Comparison of ENCODE assay signal across 10 cellular contexts in the genomic region with DNA sequence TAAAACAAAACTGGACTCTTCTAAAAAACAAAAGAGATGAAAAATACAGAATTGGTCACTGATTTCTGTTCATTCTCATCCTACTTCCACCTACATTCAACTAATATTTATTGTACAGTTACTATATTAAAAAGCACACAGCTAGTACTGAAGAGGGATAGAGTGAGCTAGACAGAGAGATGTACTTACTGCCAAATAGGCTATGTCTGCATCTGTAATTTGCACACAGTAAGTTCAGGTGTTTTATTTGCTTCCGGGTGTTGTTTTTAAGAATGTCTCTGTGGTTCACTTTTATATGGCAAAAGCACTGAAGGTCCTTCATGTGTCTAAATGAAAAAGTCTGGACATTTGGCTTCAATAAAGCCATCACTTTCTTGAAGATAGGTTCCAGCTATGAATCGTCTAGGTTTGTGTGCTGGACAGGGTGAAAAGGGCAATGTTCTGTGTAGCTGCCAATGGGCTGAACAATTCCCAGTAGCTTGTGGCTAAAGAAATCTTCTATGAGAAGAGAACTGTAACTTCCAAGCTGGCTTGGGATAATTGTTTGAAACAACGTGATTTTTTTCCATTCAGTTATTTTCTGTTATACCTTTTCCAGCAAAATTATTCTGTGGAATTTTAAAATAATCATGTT. TPM values are rescaled to one million over a fixed set of nuclear protein-coding genes. Genes with fewer than 3 reads are reported as not detected.
A peak's percentile ranks its signal among the peaks of the same experiment; 100 is the strongest.
DNase-seq lines count a peak whose midpoint lies in the region; ATAC-seq and TF ChIP-seq lines count a peak whose summit lies in the region.
"Had no signal": no experiment of that assay in that cellular context is flagged by ENCODE, and none has a peak within 500 bp of the region (broad histone marks: within the 10 kb centered on the region; RNA-seq: fewer than 3 reads in every experiment).

No MANE protein-coding gene starts in this region.

- DNase-seq in GM23248 (peak; percentile 70), cardiac fibroblast (ENCODE audit: low read depth in 2 of 2) (peak; percentile 69 to 79), iris pigment epithelial cell (ENCODE audit: low read depth) (peak; percentile 85), stomach (no peak), SK-N-SH (no peak)
- DNase-seq in activated CD4-positive, alpha-beta T cell treated with anti-CD3 and anti-CD28 coated beads, Interleukin-2, amount 10 ng/mL, durations not matched to agents 7 days and 5 days, result no peak
- DNase-seq: NCI-H524 had no signal

- H3K79me2 ChIP-seq in GM23248 (ENCODE audit: insufficient read depth), result peaks cover 53% of the 10 kb centered on the region
- no peaks in the 10 kb centered on the region for H3K79me2 ChIP-seq in SK-N-SH (ENCODE audit: insufficient read depth)

- H2AFZ ChIP-seq in GM23248, result no peak overlapping the region
- no peak overlapping the region for H2AFZ ChIP-seq in SK-N-SH (ENCODE audit: low read depth)

- H3K27me3 Mint-ChIP-seq in activated CD4-positive, alpha-beta T cell treated with anti-CD3 and anti-CD28 coated beads, Interleukin-2, amount 10 ng/mL, durations not matched to agents 7 days and 5 days, result peaks cover 2% of the 10 kb centered on the region
- H3K27me3 Mint-ChIP-seq: activated T-helper 17 cell treated with anti-CD3 and anti-CD28 coated beads, Interleukin-2, amount 50 U/mL, for 72 hours had no signal

- H3K27me3 ChIP-seq in GM23248 (replicated peaks; ENCODE audit: insufficient read depth) (no peaks in the 10 kb centered on the region), stomach (no peaks in the 10 kb centered on the region), SK-N-SH (ENCODE audit: insufficient read depth) (no peaks in the 10 kb centered on the region; the same call in 1 of the 2 replicates)

- intact Hi-C loops in stomach (cut with DNase I; ENCODE audit: low total_unique reads), result no loop called here

- H3K4me1 Mint-ChIP-seq in activated CD4-positive, alpha-beta T cell treated with anti-CD3 and anti-CD28 coated beads, Interleukin-2, amount 10 ng/mL, durations not matched to agents 7 days and 5 days, result peaks cover 2% of the 10 kb centered on the region
- H3K4me1 Mint-ChIP-seq: activated T-helper 17 cell treated with anti-CD3 and anti-CD28 coated beads, Interleukin-2, amount 50 U/mL, for 72 hours had no signal

- H3K27ac ChIP-seq in GM23248, result no peak overlapping the region
- peak overlapping the region in 3 of 5 donors; percentile 25 to 51 (median 26) for H3K27ac ChIP-seq in stomach
- no peak overlapping the region for H3K27ac ChIP-seq in SK-N-SH (ENCODE audit: low read depth in 2 of 2, low read length in 1 of 2)

- H3K9me3 ChIP-seq in GM23248 (ENCODE audit: low read depth) (no peaks in the 10 kb centered on the region), stomach (no peaks in the 10 kb centered on the region), SK-N-SH (no peaks in the 10 kb centered on the region)

- H3F3A ChIP-seq in GM23248 (ENCODE audit: insufficient read depth) (peaks cover 27% of the 10 kb centered on the region), SK-N-SH (replicated peaks; ENCODE audit: insufficient read depth) (no peaks in the 10 kb centered on the region)

- no peak for TF ChIP-seq CTCF in cardiac fibroblast (IDR thresholded peaks at IDR 0.05; ENCODE audit: low read depth, low read length)
- no peak for TF ChIP-seq CTCF in stomach (IDR thresholded peaks at IDR 0.05)
- TF ChIP-seq CTCF in SK-N-SH (IDR thresholded peaks at IDR 0.05), result no peak

- no peak overlapping the region for H3K4me3 Mint-ChIP-seq in activated CD4-positive, alpha-beta T cell treated with anti-CD3 and anti-CD28 coated beads, Interleukin-2, amount 10 ng/mL, durations not matched to agents 7 days and 5 days
- H3K4me3 Mint-ChIP-seq: activated T-helper 17 cell treated with anti-CD3 and anti-CD28 coated beads, Interleukin-2, amount 50 U/mL, for 72 hours had no signal

- no peak for TF ChIP-seq POLR2A in stomach (IDR thresholded peaks at IDR 0.05)

- H3K36me3 ChIP-seq in GM23248 (ENCODE audit: low read depth) (no peaks in the 10 kb centered on the region), stomach (no peaks in the 10 kb centered on the region), SK-N-SH (replicated peaks in 1 of 2; ENCODE audit: control insufficient read depth in 1 of 2, insufficient read depth in 2 of 2, low read length in 1 of 2) (no peaks in the 10 kb centered on the region)

- H3K9me2 ChIP-seq in GM23248 (ENCODE audit: insufficient read depth) (no peaks in the 10 kb centered on the region), SK-N-SH (no peaks in the 10 kb centered on the region)

- CTCF ChIA-PET in SK-N-SH (lab: Yijun Ruan, JAX), result no interaction called here
- CTCF ChIA-PET in activated CD4-positive, alpha-beta T cell treated with anti-CD3 and anti-CD28 coated beads, Interleukin-2, amount 10 ng/mL, durations not matched to agents 7 days and 5 days (lab: Charles Lee), result no interaction called here

- no peak for TF ChIP-seq RAD21 in SK-N-SH (IDR thresholded peaks at IDR 0.05; ENCODE audit: low read length)

- POLR2A ChIA-PET in SK-N-SH (lab: Yijun Ruan, JAX), result interaction anchor here (0.6 kb wide), 1 partner anchor 372 kb away, joined by 3 read pairs; no protein-coding TSS in a partner anchor
- POLR2A ChIA-PET in activated CD4-positive, alpha-beta T cell treated with anti-CD3 and anti-CD28 coated beads, Interleukin-2, amount 10 ng/mL, durations not matched to agents 7 days and 5 days (lab: Charles Lee), result no interaction called here

- H3K4me3 ChIP-seq in GM23248 (0 out of 2 replicates have a peak overlapping the region, but pooled peaks have one; percentile 22), cardiac fibroblast (replicated peaks in 1 of 2; ENCODE audit: low read depth in 2 of 2, low read length in 2 of 2) (no peak overlapping the region), stomach (no peak overlapping the region), SK-N-SH (ENCODE audit: low read depth in 2 of 2, low read length in 1 of 2) (no peak overlapping the region)

- TF ChIP-seq EP300 in stomach (IDR thresholded peaks at IDR 0.05), result no peak
- no peak for TF ChIP-seq EP300 in SK-N-SH (IDR thresholded peaks at IDR 0.05; ENCODE audit: borderline replicate concordance in 1 of 2, low read depth in 1 of 2, low read length in 1 of 2)

- no peak overlapping the region for H3K27ac Mint-ChIP-seq in activated CD4-positive, alpha-beta T cell treated with anti-CD3 and anti-CD28 coated beads, Interleukin-2, amount 10 ng/mL, durations not matched to agents 7 days and 5 days
- H3K27ac Mint-ChIP-seq: activated T-helper 17 cell treated with anti-CD3 and anti-CD28 coated beads, Interleukin-2, amount 50 U/mL, for 72 hours had no signal

- H3K9ac ChIP-seq in GM23248, result no peak overlapping the region
- no peak overlapping the region for H3K9ac ChIP-seq in SK-N-SH

- H3K4me2 ChIP-seq in GM23248 (ENCODE audit: unreplicated experiment) (peak overlapping the region; percentile 29), SK-N-SH (no peak overlapping the region)

- no peaks in the 10 kb centered on the region for H4K20me1 ChIP-seq in GM23248 (ENCODE audit: insufficient read depth)
- H4K20me1 ChIP-seq in SK-N-SH (ENCODE audit: insufficient read depth), result no peaks in the 10 kb centered on the region

- in situ Hi-C loops in GM23248 (cut with MboI), result no loop called here

- whole genome bisulfite sequencing in GM23248 (ENCODE audit: low coverage in 1 of 2, low lambda C conversion rate in 2 of 2, missing lambda C conversion rate in 2 of 2), 2 experiments, result 0 to 7% methylated on average over 3 of the region's 3 CpGs
- WGBS in stomach, 5 donors, result 23 to 49% (median 35%) methylated on average over 3 of the region's 3 CpGs
- WGBS in SK-N-SH (ENCODE audit: low lambda C conversion rate), result 4% methylated on average over 3 of the region's 3 CpGs

- ATAC-seq in HG03196 (IDR thresholded peaks at IDR 0.05; ENCODE audit: unreplicated experiment) (no peak), GM18858 (IDR thresholded peaks at IDR 0.05; ENCODE audit: unreplicated experiment) (no peak)
- ATAC-seq: activated T-helper 17 cell treated with anti-CD3 and anti-CD28 coated beads, Interleukin-2, amount 50 U/mL, for 72 hours had no signal

- peaks cover 39% of the 10 kb centered on the region for H3K4me1 ChIP-seq in GM23248 (ENCODE audit: insufficient read depth)
- H3K4me1 ChIP-seq in stomach, result peaks cover 6 to 44% (median 30%) of the 10 kb centered on the region in 4 donors
- no peaks in the 10 kb centered on the region for H3K4me1 ChIP-seq in SK-N-SH (ENCODE audit: control insufficient read depth in 1 of 2, insufficient read depth in 2 of 2, low read depth in 1 of 2, low read length in 1 of 2)

- H3K9me3 Mint-ChIP-seq in activated CD4-positive, alpha-beta T cell treated with anti-CD3 and anti-CD28 coated beads, Interleukin-2, amount 10 ng/mL, durations not matched to agents 7 days and 5 days, result no peaks in the 10 kb centered on the region
- H3K9me3 Mint-ChIP-seq: activated T-helper 17 cell treated with anti-CD3 and anti-CD28 coated beads, Interleukin-2, amount 50 U/mL, for 72 hours had no signal

- H3K36me3 Mint-ChIP-seq in activated CD4-positive, alpha-beta T cell treated with anti-CD3 and anti-CD28 coated beads, Interleukin-2, amount 10 ng/mL, durations not matched to agents 7 days and 5 days (ENCODE audit: low read depth), result no peaks in the 10 kb centered on the region

TF ChIP-seq in SK-N-SH, 30 proteins besides CTCF, POLR2A, EP300 and RAD21 (continues in another document):
- TF ChIP-seq FOXM1 (IDR thresholded peaks at IDR 0.05; ENCODE audit: low read depth), result no peak
- no peak for TF ChIP-seq MXI1 (IDR thresholded peaks at IDR 0.05; ENCODE audit: low read depth, low read length)
- TF ChIP-seq ELF1 (IDR thresholded peaks at IDR 0.05), result no peak
- TF ChIP-seq GATA2 (CRISPR knock-in tag; IDR thresholded peaks at IDR 0.05), result no peak
- TF ChIP-seq POLR2AphosphoS5 (IDR thresholded peaks at IDR 0.05; ENCODE audit: low read depth, low read length), result no peak
- TF ChIP-seq, protein P1, sequence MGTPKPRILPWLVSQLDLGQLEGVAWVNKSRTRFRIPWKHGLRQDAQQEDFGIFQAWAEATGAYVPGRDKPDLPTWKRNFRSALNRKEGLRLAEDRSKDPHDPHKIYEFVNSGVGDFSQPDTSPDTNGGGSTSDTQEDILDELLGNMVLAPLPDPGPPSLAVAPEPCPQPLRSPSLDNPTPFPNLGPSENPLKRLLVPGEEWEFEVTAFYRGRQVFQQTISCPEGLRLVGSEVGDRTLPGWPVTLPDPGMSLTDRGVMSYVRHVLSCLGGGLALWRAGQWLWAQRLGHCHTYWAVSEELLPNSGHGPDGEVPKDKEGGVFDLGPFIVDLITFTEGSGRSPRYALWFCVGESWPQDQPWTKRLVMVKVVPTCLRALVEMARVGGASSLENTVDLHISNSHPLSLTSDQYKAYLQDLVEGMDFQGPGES (IDR thresholded peaks at IDR 0.05; ENCODE audit: low read depth, low read length), result no peak
- TF ChIP-seq FOXJ3 (CRISPR knock-in tag; IDR thresholded peaks at IDR 0.05), result no peak

RNA-seq across cellular contexts. Expression of gene EPB41L2, which starts 47.3 kb away (rescaled TPM):
- total RNA-seq in GM23248 (2014; rRNA removed; shearing (Covaris generic)), result 23.2 and 31.9 TPM in 2 replicates
- polyA plus RNA-seq in GM23248 (2016; fragmentation: Nextera tagmentation; extraction: Ambion mirVana), result 27.8 and 31.3 TPM in 2 replicates
- 100 to 1,000 TPM in 2 of 5 donors, 10 to 100 TPM in 3; 18.2 to 238 (median 36.5) TPM for total RNA-seq in stomach
- polyA plus RNA-seq in stomach, result 10 to 100 TPM; 12.5 to 28.9 (median 28.6) TPM
- polyA plus RNA-seq in SK-N-SH (2012; rRNA removed), result 1.4 and 1.9 TPM in 2 replicates
- 1.5 and 1.9 TPM in 2 replicates for polyA plus RNA-seq in SK-N-SH (2012; cell fraction: cytosol; rRNA removed)
- 2.3 and 4.1 TPM in 2 replicates for polyA plus RNA-seq in SK-N-SH (2012; cell fraction: nucleus; rRNA removed)
- total RNA-seq in activated CD4-positive, alpha-beta T cell treated with anti-CD3 and anti-CD28 coated beads, Interleukin-2, amount 10 ng/mL, durations not matched to agents 7 days and 5 days, result 10 to 100 TPM; 20.2 to 25.2 TPM

Comparison
In these comparisons a context has a peak if more than half of its experiments do, and no peak if none do; other contexts are left out.
1. DNase-seq: peak in GM23248 (single experiment), cardiac fibroblast (2 of 2) and iris pigment epithelial cell (single experiment); none in stomach (single experiment), SK-N-SH (single experiment) and activated CD4-positive, alpha-beta T cell treated with anti-CD3 and anti-CD28 coated beads, Interleukin-2, amount 10 ng/mL, durations not matched to agents 7 days and 5 days (single experiment).
2. H3K27ac ChIP-seq: peak in stomach (3 of 5); none in GM23248 (single experiment) and SK-N-SH (0 of 2).